ENCODE assay signal across 34 cellular contexts in genomic region chr4:10066704-10067651, GRCh38. TPM values are rescaled to one million over a fixed set of nuclear protein-coding genes. Genes with fewer than 3 reads are reported as not detected.
DNase-seq lines count a peak whose midpoint lies in the region; FAIRE-seq and TF ChIP-seq lines count a peak whose summit lies in the region.
"Had no signal": no experiment of that assay in that cellular context is flagged by ENCODE, and none has a peak within 500 bp of the region (broad histone marks: within the 10 kb centered on the region; RNA-seq: fewer than 3 reads in every experiment).

No MANE protein-coding gene starts in this region.

- H3K36me3 Mint-ChIP-seq in type B pancreatic cell (peaks cover 11% of the 10 kb centered on the region), glutamatergic neuron (ENCODE audit: unreplicated experiment) (no peaks in the 10 kb centered on the region)

- no peaks in the 10 kb centered on the region for H3K9me3 ChIP-seq in kidney (ENCODE audit: control insufficient read depth in 1 of 2, low read length in 2 of 2)
- H3K9me3 ChIP-seq: MG63, right atrium auricular region, SJSA1, testis had no signal

- TF ChIP-seq CTCF in kidney (IDR thresholded peaks at IDR 0.05; ENCODE audit: borderline replicate concordance, extremely low read depth, insufficient read depth) (no peak), type B pancreatic cell (conservative IDR thresholded peaks at IDR 0.05) (no peak), glutamatergic neuron (IDR thresholded peaks at IDR 0.05; ENCODE audit: partially characterized antibody, unreplicated experiment) (no peak)

- H3K4me3 Mint-ChIP-seq in type B pancreatic cell, result peak overlapping the region; percentile 44
- H3K4me3 Mint-ChIP-seq in glutamatergic neuron (ENCODE audit: unreplicated experiment), result no peak overlapping the region
- H3K4me3 Mint-ChIP-seq: activated naive CD8-positive, alpha-beta T cell treated with anti-CD3 and anti-CD28 coated beads, Interleukin-2, amount 10 ng/mL, durations not matched to agents 7 days and 5 days; neural crest cell; stimulated activated naive CD8-positive, alpha-beta T cell treated with anti-CD3 and anti-CD28 coated beads, Interleukin-15, Interleukin-2, amounts not matched to agents 100 ng/mL and 50 ng/mL, for 24 hours had no signal

- H3K4me1 Mint-ChIP-seq in type B pancreatic cell (ENCODE audit: unreplicated experiment) (peaks cover 11% of the 10 kb centered on the region), glutamatergic neuron (ENCODE audit: low read depth, unreplicated experiment) (peaks cover 2% of the 10 kb centered on the region)
- H3K4me1 Mint-ChIP-seq: activated naive CD8-positive, alpha-beta T cell treated with anti-CD3 and anti-CD28 coated beads, Interleukin-2, amount 10 ng/mL, durations not matched to agents 7 days and 5 days had no signal

- H3K36me3 ChIP-seq in kidney (ENCODE audit: control insufficient read depth in 1 of 2, insufficient read depth in 2 of 2, low read length in 2 of 2), result no peaks in the 10 kb centered on the region
- H3K36me3 ChIP-seq: MG63, SJSA1 had no signal

- no peaks in the 10 kb centered on the region for H3K9me3 Mint-ChIP-seq in type B pancreatic cell
- H3K9me3 Mint-ChIP-seq in glutamatergic neuron (ENCODE audit: unreplicated experiment), result peaks cover 2% of the 10 kb centered on the region
- H3K9me3 Mint-ChIP-seq: activated naive CD8-positive, alpha-beta T cell treated with anti-CD3 and anti-CD28 coated beads, Interleukin-2, amount 10 ng/mL, durations not matched to agents 7 days and 5 days; neural crest cell; stimulated activated naive CD8-positive, alpha-beta T cell treated with anti-CD3 and anti-CD28 coated beads, Interleukin-15, Interleukin-2, amounts not matched to agents 100 ng/mL and 50 ng/mL, for 24 hours had no signal

- H3K27ac Mint-ChIP-seq in type B pancreatic cell (no peak overlapping the region), glutamatergic neuron (ENCODE audit: unreplicated experiment) (no peak overlapping the region)
- H3K27ac Mint-ChIP-seq: activated naive CD8-positive, alpha-beta T cell treated with anti-CD3 and anti-CD28 coated beads, Interleukin-2, amount 10 ng/mL, durations not matched to agents 7 days and 5 days; stimulated activated naive CD8-positive, alpha-beta T cell treated with anti-CD3 and anti-CD28 coated beads, Interleukin-15, Interleukin-2, amounts not matched to agents 100 ng/mL and 50 ng/mL, for 24 hours had no signal

- H3K4me3 ChIP-seq in kidney (ENCODE audit: low read length in 2 of 2), result no peak overlapping the region
- H3K4me3 ChIP-seq: MG63, right atrium auricular region, SJSA1, smooth muscle cell, testis had no signal

- DNase-seq in COLO829 (ENCODE audit: low spot score) (peak; percentile 24), NCI-H82 (lab: John Stamatoyannopoulos, UW) (peak; percentile 91), kidney (peak; percentile 17), type B pancreatic cell (ENCODE audit: extremely low spot score, unreplicated experiment) (peak; percentile 42), DMS53 treated with DMSO at 0.1 percent for 48 hours (lab: John Stamatoyannopoulos, UW; ENCODE audit: unreplicated experiment) (no peak), glutamatergic neuron (no peak), CD1c-positive myeloid dendritic cell (ENCODE audit: extremely low spot score) (no peak)
- DNase-seq: activated CD4-positive, alpha-beta T cell treated with anti-CD3 and anti-CD28 coated beads, Interleukin-2, amount 50 U/mL, for 48 hours; activated CD4-positive, CD25-positive, alpha-beta regulatory T cell treated with anti-CD3 and anti-CD28 coated beads, Interleukin-2, amount 50 U/mL, for 72 hours; activated effector memory CD4-positive, alpha-beta T cell treated with Interleukin-2 at 50 U/mL for 16 hours; activated naive CD8-positive, alpha-beta T cell treated with anti-CD3 and anti-CD28 coated beads, Interleukin-2, amount 10 ng/mL, durations not matched to agents 7 days and 5 days; aorta; C1 segment of cervical spinal cord; hypothalamus; KG1; left colon; MG63; NCI-H1105; NCI-H187 treated with DMSO at 0.1 percent for 48 hours; NCI-H2171; NCI-H524; OCI-M1; T-helper 1 cell; testis had no signal

- H3K27me3 Mint-ChIP-seq in type B pancreatic cell, result no peaks in the 10 kb centered on the region
- no peaks in the 10 kb centered on the region for H3K27me3 Mint-ChIP-seq in glutamatergic neuron (ENCODE audit: unreplicated experiment)
- H3K27me3 Mint-ChIP-seq: activated naive CD8-positive, alpha-beta T cell treated with anti-CD3 and anti-CD28 coated beads, Interleukin-2, amount 10 ng/mL, durations not matched to agents 7 days and 5 days; stimulated activated naive CD8-positive, alpha-beta T cell treated with anti-CD3 and anti-CD28 coated beads, Interleukin-15, Interleukin-2, amounts not matched to agents 100 ng/mL and 50 ng/mL, for 24 hours had no signal

- intact Hi-C loops in kidney (cut with DNase I), result no loop called here

- H3K9ac ChIP-seq in kidney (ENCODE audit: low read length in 2 of 2), result no peak overlapping the region

- H3K4me1 ChIP-seq in kidney (ENCODE audit: control insufficient read depth in 1 of 2, insufficient read depth in 1 of 2, low read depth in 1 of 2, low read length in 2 of 2), result peaks cover 2 to 12% of the 10 kb centered on the region in 2 donors
- H3K4me1 ChIP-seq: SJSA1, testis had no signal

- no peak for FAIRE-seq in kidney (lab: Jason Lieb, UNC)
- FAIRE-seq: D721Med, TTC549 had no signal

- no peak overlapping the region for H3K27ac ChIP-seq in kidney (ENCODE audit: low read depth in 2 of 2, low read length in 2 of 2)
- H3K27ac ChIP-seq: HL-60, right atrium auricular region, RWPE1, SJSA1, testis had no signal

RNA-seq across cellular contexts. Expression of gene SLC2A9, which starts 45.7 kb away (rescaled TPM):
- total RNA-seq in kidney, result 47.6 TPM
- polyA plus RNA-seq in kidney (ENCODE audit: insufficient read depth, low read depth, low replicate concordance), result 41.5 TPM
- 1.1 and 2.5 TPM in 2 replicates for total RNA-seq in type B pancreatic cell (ENCODE audit: low replicate concordance)
- not detected for total RNA-seq in glutamatergic neuron (ENCODE audit: unreplicated experiment)
- total RNA-seq: H4, SJSA1 had no signal

RNA-seq across cellular contexts. Expression of gene WDR1, which starts 49.6 kb away (rescaled TPM):
- 313 TPM for total RNA-seq in kidney
- 176 TPM for polyA plus RNA-seq in kidney (ENCODE audit: insufficient read depth, low read depth, low replicate concordance)
- 227 and 313 TPM in 2 replicates for total RNA-seq in type B pancreatic cell (ENCODE audit: low replicate concordance)
- total RNA-seq in glutamatergic neuron (ENCODE audit: unreplicated experiment), result 161 TPM

Comparison
In these comparisons a context has a peak if more than half of its experiments do, and no peak if none do; other contexts are left out.
1. DNase-seq: peak in COLO829 (single experiment), NCI-H82 (single experiment), kidney (single experiment) and type B pancreatic cell (single experiment); none in DMS53 treated with DMSO at 0.1 percent for 48 hours (single experiment), glutamatergic neuron (single experiment) and CD1c-positive myeloid dendritic cell (single experiment).
2. RNA of gene SLC2A9, which starts 45.7 kb away (total RNA-seq): 47.6 TPM in kidney (single experiment); 1.1 to 2.5 TPM in type B pancreatic cell and not detected in glutamatergic neuron (single experiment); every median in the first group is over 10 times any median in the second.